Comparison of ENCODE assay signal across 27 cellular contexts in genomic region chr10:57955076-57955475, GRCh38.
DNase-seq lines count a peak whose midpoint lies in the region; ATAC-seq, FAIRE-seq and TF ChIP-seq lines count a peak whose summit lies in the region.
"Had no signal": no experiment of that assay in that cellular context is flagged by ENCODE, and none has a peak within 500 bp of the region (broad histone marks: within the 10 kb centered on the region; RNA-seq: fewer than 3 reads in every experiment).

No MANE protein-coding gene starts in this region.

- peak overlapping the region; percentile 13; the same call in 1 of the 2 replicates for H3K9ac ChIP-seq in GM23248

- H3K27ac ChIP-seq in A673 (ENCODE audit: low read depth, low read length, poor library complexity, severe bottlenecking) (no peak overlapping the region), GM23248 (peak overlapping the region; percentile 41)
- H3K27ac ChIP-seq: A549, heart right ventricle, neutrophil, stomach, upper lobe of right lung had no signal

- H3K27me3 ChIP-seq in A673 (replicated peaks; ENCODE audit: insufficient read depth, low read depth, low read length, poor library complexity) (no peaks in the 10 kb centered on the region), GM23248 (replicated peaks; ENCODE audit: insufficient read depth) (no peaks in the 10 kb centered on the region)
- H3K27me3 ChIP-seq: heart right ventricle, neutrophil, stomach, upper lobe of right lung had no signal

- CTCF ChIA-PET in A673 (lab: Charles Lee) = interaction anchor here (0.6 kb wide), 1 partner anchor 39 kb away, joined by 4 read pairs; no protein-coding TSS in a partner anchor

- H4K20me1 ChIP-seq in GM23248 (ENCODE audit: insufficient read depth) = no peaks in the 10 kb centered on the region

- no peaks in the 10 kb centered on the region for H3K36me3 ChIP-seq in A673 (ENCODE audit: insufficient read depth, low read length, poor library complexity, severe bottlenecking)
- H3K36me3 ChIP-seq in GM23248 (ENCODE audit: low read depth) = no peaks in the 10 kb centered on the region
- H3K36me3 ChIP-seq: heart right ventricle, neutrophil, stomach, upper lobe of right lung had no signal

- H3F3A ChIP-seq in GM23248 (ENCODE audit: insufficient read depth) = peaks cover 12% of the 10 kb centered on the region; the same call in 1 of the 2 replicates

- in situ Hi-C loops in GM23248 (cut with MboI) = no loop called here
- in situ Hi-C loops in astrocyte of the cerebellum (cut with HindIII; ENCODE audit: low sequenced_read_pairs) = no loop called here

- ATAC-seq in GM21576 (IDR thresholded peaks at IDR 0.05; ENCODE audit: unreplicated experiment) = no peak
- ATAC-seq: A549; activated CD8-positive, alpha-beta T cell treated with anti-CD3 and anti-CD28 coated beads for 36 hours; esophagus mucosa; heart right ventricle; upper lobe of right lung had no signal

- no peaks in the 10 kb centered on the region for H3K79me2 ChIP-seq in GM23248 (ENCODE audit: insufficient read depth)

- POLR2A ChIA-PET in A673 (lab: Charles Lee; ENCODE audit: low non-redundant PET) = no interaction called here

- no TSS peak for BruUV-seq in A673 (replicated peaks; lab: Mats Ljungman, UMichigan)

- peak; percentile 5 for DNase-seq in A673 (ENCODE audit: low spot score)
- DNase-seq in GM23248 = peak; percentile 80
- DNase-seq in astrocyte of the cerebellum (ENCODE audit: low read depth) = peak; percentile 26
- peak; percentile 8 for DNase-seq in glomerular visceral epithelial cell (ENCODE audit: extremely low spot score)
- DNase-seq in SIG-M5 treated with dmso at 0.1 percent for 504 hours (lab: John Stamatoyannopoulos, UW; ENCODE audit: unreplicated experiment) = no peak
- DNase-seq in urothelium cell line (ENCODE audit: low spot score) = no peak
- DNase-seq in activated CD8-positive, alpha-beta memory T cell treated with anti-CD3 and anti-CD28 coated beads for 24 hours = no peak
- DNase-seq: activated CD4-positive, CD25-positive, alpha-beta regulatory T cell; activated CD8-positive, alpha-beta T cell treated with anti-CD3 and anti-CD28 coated beads for 36 hours; activated naive CD4-positive, alpha-beta T cell treated with Interleukin-2 at 50 U/mL for 16 hours; activated T-cell treated with anti-CD3 and anti-CD28 coated beads, Interleukin-2, amount 50 U/mL, for 1 hour; aorta; DMS153; effector memory CD4-positive, alpha-beta T cell; H9; heart right ventricle; NCI-H1417 treated with DMSO at 0.1 percent for 48 hours; NCI-H524; RPMI8226; stimulated activated CD4-positive, alpha-beta T cell treated with anti-CD3 and anti-CD28 coated beads, Interleukin-12 subunit alpha, Interleukin-12 subunit beta, amount 100 ng/mL, for 4 hours; stomach; T1000; upper lobe of right lung had no signal

- FAIRE-seq in urothelium cell line (lab: Jason Lieb, UNC) = no peak
- FAIRE-seq: A549 had no signal

- no peak overlapping the region for H3K4me3 ChIP-seq in A673 (ENCODE audit: low read depth, low read length, poor library complexity, severe bottlenecking)
- no peak overlapping the region for H3K4me3 ChIP-seq in GM23248
- no peak overlapping the region for H3K4me3 ChIP-seq in astrocyte of the cerebellum (ENCODE audit: low read depth, low read length)
- H3K4me3 ChIP-seq: A549, heart right ventricle, stomach, upper lobe of right lung had no signal

- no peak for TF ChIP-seq CTCF in A673 (conservative IDR thresholded peaks at IDR 0.05; ENCODE audit: low read depth, low read length)
- TF ChIP-seq CTCF in astrocyte of the cerebellum (IDR thresholded peaks at IDR 0.05; ENCODE audit: low read depth, low read length, missing control alignments) = no peak

- no peaks in the 10 kb centered on the region for H3K4me1 ChIP-seq in A673 (ENCODE audit: insufficient read depth, low read length, poor library complexity, severe bottlenecking)
- H3K4me1 ChIP-seq in GM23248 (ENCODE audit: insufficient read depth) = peaks cover 25% of the 10 kb centered on the region
- H3K4me1 ChIP-seq: A549, stomach, upper lobe of right lung had no signal

- H3K9me3 ChIP-seq in A673 (ENCODE audit: low read depth, low read length, poor library complexity, severe bottlenecking) (no peaks in the 10 kb centered on the region), GM23248 (ENCODE audit: low read depth) (no peaks in the 10 kb centered on the region)
- H3K9me3 ChIP-seq: A549, neutrophil, stomach, upper lobe of right lung had no signal

- peak overlapping the region; percentile 16 for H3K4me2 ChIP-seq in GM23248 (ENCODE audit: unreplicated experiment)
- H3K4me2 ChIP-seq: A549 had no signal

- WGBS in GM23248 (ENCODE audit: low coverage in 1 of 2, low lambda C conversion rate in 2 of 2, missing lambda C conversion rate in 2 of 2), 2 experiments = 26 to 30% methylated on average over 2 of the region's 2 CpGs

- intact Hi-C loops in A673 (cut with micrococcal nuclease; ENCODE audit: unreplicated experiment) = no loop called here

- no peak overlapping the region for H2AFZ ChIP-seq in GM23248

- H3K9me2 ChIP-seq in GM23248 (ENCODE audit: insufficient read depth) = no peaks in the 10 kb centered on the region

Comparison
In these comparisons a context has a peak if more than half of its experiments do, and no peak if none do; other contexts are left out.
1. DNase-seq: peak in A673 (single experiment), GM23248 (single experiment), astrocyte of the cerebellum (single experiment) and glomerular visceral epithelial cell (single experiment); none in SIG-M5 treated with dmso at 0.1 percent for 504 hours (single experiment), urothelium cell line (single experiment) and activated CD8-positive, alpha-beta memory T cell treated with anti-CD3 and anti-CD28 coated beads for 24 hours (single experiment).